Comparison of ENCODE assay signal across 11 cellular contexts in the genomic region with DNA sequence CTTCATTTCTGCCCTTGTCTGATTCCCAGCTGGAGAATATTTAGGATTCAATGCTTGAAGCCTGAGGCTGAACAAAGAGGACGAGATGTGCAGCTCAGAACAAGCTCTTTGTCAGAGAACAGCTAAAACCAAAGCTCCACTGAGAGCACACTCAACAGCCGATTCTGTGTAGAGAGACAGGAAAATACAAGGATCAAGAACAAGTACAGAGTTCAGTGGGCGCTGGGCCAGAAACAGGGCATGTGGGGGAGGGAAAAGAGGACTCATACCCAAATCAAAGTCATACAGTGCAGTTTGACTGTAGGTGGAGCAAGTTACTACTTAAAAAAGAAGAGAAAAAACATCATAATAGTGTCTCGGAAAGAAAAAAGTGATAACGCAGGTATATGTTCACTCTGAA. TPM values are rescaled to one million over a fixed set of nuclear protein-coding genes. Genes with fewer than 3 reads are reported as not detected.
DNase-seq lines count a peak whose midpoint lies in the region; ATAC-seq and TF ChIP-seq lines count a peak whose summit lies in the region.
"Had no signal": no experiment of that assay in that cellular context is flagged by ENCODE, and none has a peak within 500 bp of the region (broad histone marks: within the 10 kb centered on the region; RNA-seq: fewer than 3 reads in every experiment).

A gene (minus strand): TSS at position 176 of the 400 bp plus-strand sequence.

- peak in 2 of 6 experiments; percentile 24 to 49 for TF ChIP-seq CTCF in Peyer's patch (IDR thresholded peaks at IDR 0.05)
- TF ChIP-seq CTCF in fibroblast of pulmonary artery (IDR thresholded peaks at IDR 0.05; ENCODE audit: low read length, missing control alignments), result no peak

- H3K36me3 Mint-ChIP-seq in activated T-helper 17 cell treated with anti-CD3 and anti-CD28 coated beads, Interleukin-2, amount 50 U/mL, for 72 hours (ENCODE audit: low read depth), result no peaks in the 10 kb centered on the region
- H3K36me3 Mint-ChIP-seq: activated naive CD8-positive, alpha-beta T cell had no signal

- no peak within 1 kb of the TSS for H3K4me3 Mint-ChIP-seq in activated T-helper 17 cell treated with anti-CD3 and anti-CD28 coated beads, Interleukin-2, amount 50 U/mL, for 72 hours
- H3K4me3 Mint-ChIP-seq: activated naive CD8-positive, alpha-beta T cell had no signal

- H3K27ac Mint-ChIP-seq in activated T-helper 17 cell treated with anti-CD3 and anti-CD28 coated beads, Interleukin-2, amount 50 U/mL, for 72 hours, result no peak within 1 kb of the TSS
- H3K27ac Mint-ChIP-seq: activated naive CD8-positive, alpha-beta T cell had no signal

- H3K27ac ChIP-seq in Peyer's patch, result peak within 1 kb of the TSS in 3 of 4 donors; percentile 30 to 59 (median 40)

- no peaks in the 10 kb centered on the region for H3K27me3 ChIP-seq in Peyer's patch
- H3K27me3 ChIP-seq in neuron (ENCODE audit: insufficient read depth, low read length), result no peaks in the 10 kb centered on the region

- H3K4me1 ChIP-seq in Peyer's patch (no peaks in the 10 kb centered on the region), neuron (ENCODE audit: insufficient read depth, low read length) (peaks cover 2% of the 10 kb centered on the region)

- H3K9me3 ChIP-seq in Peyer's patch (no peaks in the 10 kb centered on the region), neuron (ENCODE audit: low read length) (no peaks in the 10 kb centered on the region)

- DNase-seq in COLO829 (ENCODE audit: low spot score) (peak; percentile 66), Peyer's patch (peak in 2 of 3 donors; percentile 84 to 87), fibroblast of pulmonary artery (ENCODE audit: low read depth) (peak; percentile 28), erythroblast (lab: John Stamatoyannopoulos, UW) (no peak), retina (no peak)
- DNase-seq in stimulated activated CD4-positive, alpha-beta T cell treated with anti-CD3 and anti-CD28 coated beads, Interleukin-4, amount 100 ng/mL, for 24 hours, result no peak
- DNase-seq: DND-41 had no signal

- H3K36me3 ChIP-seq in Peyer's patch (no peaks in the 10 kb centered on the region), neuron (ENCODE audit: insufficient read depth, low read length) (no peaks in the 10 kb centered on the region)

- ATAC-seq in activated T-helper 17 cell treated with anti-CD3 and anti-CD28 coated beads, Interleukin-2, amount 50 U/mL, for 72 hours (replicated peaks), result no peak

- H3K4me1 Mint-ChIP-seq in activated T-helper 17 cell treated with anti-CD3 and anti-CD28 coated beads, Interleukin-2, amount 50 U/mL, for 72 hours, result no peaks in the 10 kb centered on the region

- H3K4me3 ChIP-seq in Peyer's patch, result peak within 1 kb of the TSS in 3 of 4 donors; percentile 11 to 48 (median 42)
- H3K4me3 ChIP-seq in fibroblast of pulmonary artery (replicated peaks; ENCODE audit: low read depth, low read length), result no peak within 1 kb of the TSS
- no peak within 1 kb of the TSS for H3K4me3 ChIP-seq in neuron (ENCODE audit: low read length)

- TF ChIP-seq POLR2A in Peyer's patch (IDR thresholded peaks at IDR 0.05), result peak in 1 of 2 donors; percentile 44
- TF ChIP-seq POLR2A in erythroblast (IDR thresholded peaks at IDR 0.05; ENCODE audit: low read length), result no peak

- peaks cover 6% of the 10 kb centered on the region for H3K9me3 Mint-ChIP-seq in activated T-helper 17 cell treated with anti-CD3 and anti-CD28 coated beads, Interleukin-2, amount 50 U/mL, for 72 hours

- H3K27me3 Mint-ChIP-seq in activated T-helper 17 cell treated with anti-CD3 and anti-CD28 coated beads, Interleukin-2, amount 50 U/mL, for 72 hours, result no peaks in the 10 kb centered on the region
- H3K27me3 Mint-ChIP-seq: activated naive CD8-positive, alpha-beta T cell had no signal

- peak within 1 kb of the TSS; percentile 62 for H2AFZ ChIP-seq in neuron (ENCODE audit: low read depth, low read length)

RNA-seq across cellular contexts. Expression of the gene that starts here (rescaled TPM):
- 10 to 100 TPM in 3 of 4 donors, under 1 TPM in 1; 0.83 to 25.7 (median 15.8) TPM for total RNA-seq in Peyer's patch
- not detected for total RNA-seq in activated T-helper 17 cell treated with anti-CD3 and anti-CD28 coated beads, Interleukin-2, amount 50 U/mL, for 72 hours
- total RNA-seq: pulmonary artery endothelial cell had no signal

Comparison
In these comparisons a context has a peak if more than half of its experiments do, and no peak if none do; other contexts are left out.
1. DNase-seq: peak in COLO829 (single experiment), Peyer's patch (2 of 3) and fibroblast of pulmonary artery (single experiment); none in erythroblast (0 of 2), stimulated activated CD4-positive, alpha-beta T cell treated with anti-CD3 and anti-CD28 coated beads, Interleukin-4, amount 100 ng/mL, for 24 hours (single experiment) and retina (single experiment).
2. H3K4me3 ChIP-seq: peak in Peyer's patch (3 of 4); none in fibroblast of pulmonary artery (single experiment) and neuron (single experiment).